ENCODE assay signal across 8 cellular contexts in the genomic region with DNA sequence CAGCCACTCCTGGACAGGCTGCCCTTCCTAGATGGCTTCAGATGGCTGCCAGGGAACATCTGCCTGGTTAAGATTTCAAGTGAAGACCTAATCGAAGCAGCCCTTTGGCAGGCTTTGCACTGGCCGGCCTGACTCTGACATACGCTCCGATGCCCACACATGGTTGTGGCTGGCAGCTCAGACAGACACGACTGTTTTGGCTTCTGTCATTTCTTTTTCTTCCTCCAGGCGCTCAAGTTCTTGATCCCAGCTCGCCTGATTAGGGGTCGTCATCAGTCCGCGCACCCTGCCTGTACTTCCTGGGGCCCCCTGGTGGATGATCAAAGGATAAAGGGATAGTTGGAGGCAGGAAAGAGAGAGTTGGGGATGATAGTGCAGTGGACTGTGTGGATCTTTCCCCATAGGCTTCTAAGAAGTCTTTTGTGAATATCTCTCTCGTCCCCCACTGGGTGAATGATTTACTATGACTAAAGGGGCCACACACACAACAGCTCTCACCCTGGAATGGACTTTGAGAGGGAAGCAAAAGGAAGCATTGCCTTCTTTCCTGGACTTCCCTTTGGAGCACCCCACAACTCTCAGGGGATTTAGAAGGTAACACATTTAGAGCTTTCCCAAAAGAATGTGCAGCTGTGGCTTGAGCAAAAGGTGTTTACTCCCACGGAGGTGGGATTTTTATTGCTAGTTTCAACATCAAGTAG. TPM values are rescaled to one million over a fixed set of nuclear protein-coding genes. Genes with fewer than 3 reads are reported as not detected.
DNase-seq lines count a peak whose midpoint lies in the region; ATAC-seq and TF ChIP-seq lines count a peak whose summit lies in the region.

No MANE protein-coding gene starts in this region.

- ATAC-seq in GM18502 (IDR thresholded peaks at IDR 0.05; ENCODE audit: poor library complexity, unreplicated experiment) (peak; percentile 38), right cardiac atrium (peak; percentile 62 to 77), HG03439 (IDR thresholded peaks at IDR 0.05; ENCODE audit: unreplicated experiment) (no peak)

- intact Hi-C loops in adrenal gland (cut with DNase I): loop anchor here (5.0 to 10.0 kb wide), 3 partner anchors 67 to 186 kb away; no protein-coding TSS in a partner anchor
- intact Hi-C loops in right cardiac atrium (cut with DNase I): loop anchor here in 3 of 4 donors (2.0 to 10.0 kb wide), 4 partner anchors 47 to 181 kb away; no protein-coding TSS in a partner anchor

- no peaks in the 10 kb centered on the region for H3K36me3 ChIP-seq in adrenal gland (replicated peaks in 1 of 2)
- no peaks in the 10 kb centered on the region for H3K36me3 ChIP-seq in rectal smooth muscle tissue (ENCODE audit: control insufficient read depth, insufficient read depth, low read length)

- WGBS in adrenal gland, 4 donors: 6 to 18% (median 14%) methylated on average over 8 to 12 of the region's 12 CpGs
- WGBS in right cardiac atrium: 19% methylated on average over 12 of the region's 12 CpGs

- H3K9ac ChIP-seq in rectal smooth muscle tissue (ENCODE audit: low read length): peak overlapping the region; percentile 47

- H3K27me3 ChIP-seq in adrenal gland (no peaks in the 10 kb centered on the region), right cardiac atrium (ENCODE audit: control insufficient read depth, insufficient read depth) (no peaks in the 10 kb centered on the region), rectal smooth muscle tissue (ENCODE audit: control insufficient read depth, insufficient read depth, low read length) (no peaks in the 10 kb centered on the region)

- peaks cover 4 to 15% of the 10 kb centered on the region in 2 donors for H3K4me1 ChIP-seq in adrenal gland (replicated peaks in 1 of 2)
- H3K4me1 ChIP-seq in right cardiac atrium (ENCODE audit: control insufficient read depth, insufficient read depth, low read length): peaks cover 10% of the 10 kb centered on the region
- peaks cover 16% of the 10 kb centered on the region for H3K4me1 ChIP-seq in rectal smooth muscle tissue (ENCODE audit: control insufficient read depth, insufficient read depth, low read length)

- DNase-seq in AG09319 (ENCODE audit: extremely low read depth, low read depth) (no peak), NCI-H2227 treated with DMSO at 0.1 percent for 48 hours (lab: John Stamatoyannopoulos, UW) (peak; percentile 78), adrenal gland (peak; percentile 57 to 85 (median 79)), right cardiac atrium (peak; percentile 73 to 83 (median 82))
- no peak for DNase-seq in activated CD4-positive, CD25-positive, alpha-beta regulatory T cell (lab: John Stamatoyannopoulos, UW)

- H3K4me3 ChIP-seq in adrenal gland: peak overlapping the region in 1 of 4 donors; percentile 26
- H3K4me3 ChIP-seq in right cardiac atrium (ENCODE audit: low read length): peak overlapping the region; percentile 7
- H3K4me3 ChIP-seq in rectal smooth muscle tissue (ENCODE audit: low read length): peak overlapping the region; percentile 51

- TF ChIP-seq POLR2A in adrenal gland (IDR thresholded peaks at IDR 0.05): no peak

- peak overlapping the region in 2 of 5 donors; percentile 35 to 63 for H3K27ac ChIP-seq in adrenal gland
- no peak overlapping the region for H3K27ac ChIP-seq in right cardiac atrium (ENCODE audit: low read length)
- H3K27ac ChIP-seq in rectal smooth muscle tissue (ENCODE audit: low read depth, low read length): peak overlapping the region; percentile 23

- H3K9me3 ChIP-seq in adrenal gland (replicated peaks in 1 of 3): no peaks in the 10 kb centered on the region
- no peaks in the 10 kb centered on the region for H3K9me3 ChIP-seq in right cardiac atrium (ENCODE audit: control insufficient read depth, low read length)

- TF ChIP-seq CTCF in AG09319 (IDR thresholded peaks at IDR 0.05; ENCODE audit: low read depth, low read length) (peak; percentile 75), adrenal gland (IDR thresholded peaks at IDR 0.05) (peak; percentile 71 to 91 (median 80))

RNA-seq across cellular contexts. Expression of a gene that starts 21.4 kb away (rescaled TPM):
- 10 to 100 TPM in 6 of 8 donors, 1 to 10 TPM in 2; 8.0 to 17.9 (median 10.6) TPM for total RNA-seq in adrenal gland
- 1 to 10 TPM; 2.2 to 7.0 (median 2.5) TPM for polyA plus RNA-seq in adrenal gland
- total RNA-seq in right cardiac atrium: 10 to 100 TPM; 14.5 to 18.2 (median 15.2) TPM
- polyA plus RNA-seq in right cardiac atrium: 7.1 TPM

Comparison
In these comparisons a context has a peak if more than half of its experiments do, and no peak if none do; other contexts are left out.
1. DNase-seq: peak in NCI-H2227 treated with DMSO at 0.1 percent for 48 hours (single experiment), adrenal gland (7 of 7) and right cardiac atrium (3 of 3); none in AG09319 (single experiment) and activated CD4-positive, CD25-positive, alpha-beta regulatory T cell (0 of 4).